In the genomic region with DNA sequence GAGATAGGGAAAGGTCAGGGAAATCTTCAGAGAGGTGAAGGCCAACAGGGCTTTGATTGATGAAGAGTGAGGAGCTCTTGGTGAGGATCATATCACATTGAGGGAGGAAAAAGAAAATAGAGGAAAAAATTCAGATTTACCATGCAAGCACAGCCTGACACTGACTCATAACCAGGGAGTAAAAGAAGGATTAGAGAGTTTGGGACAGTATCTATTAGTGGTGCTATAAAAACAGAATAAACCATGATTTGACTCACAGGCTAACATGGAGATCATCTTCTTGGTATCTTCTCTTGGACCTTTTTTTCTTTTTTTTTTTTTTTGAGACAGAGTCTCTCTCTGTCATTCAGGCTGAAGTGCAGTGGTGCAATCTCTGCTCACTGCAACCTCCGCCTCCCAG, we compare ENCODE assay signal across 1 cellular context.
TF ChIP-seq lines count a peak whose summit lies in the region.

No MANE protein-coding gene starts in this region.

TF ChIP-seq in IMR-90, 13 proteins besides CTCF, POLR2A, EP300 and RAD21:
- TF ChIP-seq MAFK (IDR thresholded peaks at IDR 0.05; ENCODE audit: low read depth, low read length) (no peak), FOS (IDR thresholded peaks at IDR 0.05; ENCODE audit: low read depth, low read length) (no peak), SMC3 (IDR thresholded peaks at IDR 0.05; ENCODE audit: low read depth, low read length) (no peak), CEBPB (IDR thresholded peaks at IDR 0.05; ENCODE audit: low read depth, low read length) (no peak), MXI1 (IDR thresholded peaks at IDR 0.05; ENCODE audit: borderline replicate concordance, low read depth, low read length) (no peak), MAZ (IDR thresholded peaks at IDR 0.05; ENCODE audit: borderline replicate concordance, low read depth, low read length) (no peak), NFE2L2 (IDR thresholded peaks at IDR 0.05; ENCODE audit: low read depth, low read length) (no peak), RFX5 (IDR thresholded peaks at IDR 0.05; ENCODE audit: low read depth, low read length) (no peak), ELK1 (IDR thresholded peaks at IDR 0.05; ENCODE audit: borderline replicate concordance, low read depth, low read length) (no peak), BHLHE40 (IDR thresholded peaks at IDR 0.05; ENCODE audit: low read depth, low read length) (no peak), CHD1 (IDR thresholded peaks at IDR 0.05; ENCODE audit: low read depth, low read length) (no peak), RCOR1 (IDR thresholded peaks at IDR 0.05; ENCODE audit: insufficient replicate concordance, low read length) (no peak)
- TF ChIP-seq, protein P1, sequence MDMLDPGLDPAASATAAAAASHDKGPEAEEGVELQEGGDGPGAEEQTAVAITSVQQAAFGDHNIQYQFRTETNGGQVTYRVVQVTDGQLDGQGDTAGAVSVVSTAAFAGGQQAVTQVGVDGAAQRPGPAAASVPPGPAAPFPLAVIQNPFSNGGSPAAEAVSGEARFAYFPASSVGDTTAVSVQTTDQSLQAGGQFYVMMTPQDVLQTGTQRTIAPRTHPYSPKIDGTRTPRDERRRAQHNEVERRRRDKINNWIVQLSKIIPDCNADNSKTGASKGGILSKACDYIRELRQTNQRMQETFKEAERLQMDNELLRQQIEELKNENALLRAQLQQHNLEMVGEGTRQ (IDR thresholded peaks at IDR 0.05; ENCODE audit: low read depth, low read length), result no peak
